Comparison of ENCODE assay signal across 13 cellular contexts in the genomic region with DNA sequence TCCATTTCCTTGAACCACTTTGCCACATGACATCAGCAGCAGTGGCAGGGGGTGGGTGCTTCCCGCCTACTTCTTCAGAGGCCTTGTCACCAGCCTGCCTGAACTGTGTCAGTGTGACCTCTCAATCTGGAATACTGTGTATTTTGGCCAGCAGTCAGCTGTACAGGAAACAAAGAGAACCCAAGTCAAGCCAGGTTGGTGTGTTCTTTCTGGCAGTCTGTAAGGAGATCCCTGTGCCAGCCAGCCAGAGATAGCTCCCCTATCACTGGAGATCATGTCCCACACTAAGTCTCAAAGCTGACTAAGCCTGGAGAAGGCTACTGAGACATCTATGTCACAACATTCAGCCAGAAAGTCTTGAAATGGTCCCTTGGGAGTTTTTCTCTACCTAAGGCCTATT.
DNase-seq lines count a peak whose midpoint lies in the region; FAIRE-seq and TF ChIP-seq lines count a peak whose summit lies in the region.
"Had no signal": no experiment of that assay in that cellular context is flagged by ENCODE, and none has a peak within 500 bp of the region (broad histone marks: within the 10 kb centered on the region; RNA-seq: fewer than 3 reads in every experiment).

No MANE protein-coding gene starts in this region.

- FAIRE-seq in kidney (lab: Jason Lieb, UNC) = no peak

- TF ChIP-seq EP300 in stomach (IDR thresholded peaks at IDR 0.05) = no peak

- H3K4me1 ChIP-seq in kidney (ENCODE audit: control insufficient read depth in 1 of 2, insufficient read depth in 1 of 2, low read depth in 1 of 2, low read length in 2 of 2) (peaks cover 3 to 4% of the 10 kb centered on the region in 2 donors), stomach (peaks cover 17 to 39% (median 25%) of the 10 kb centered on the region in 4 donors)

- 25 to 89% (median 31%) methylated on average over 1 of the region's 1 CpG for WGBS in stomach, 5 donors

- no peaks in the 10 kb centered on the region; the same call in 1 of the 2 replicates for H3K36me3 Mint-ChIP-seq in HFFc6 (ENCODE audit: low read depth)

- no peaks in the 10 kb centered on the region for H3K27me3 ChIP-seq in brain microvascular endothelial cell (replicated peaks)
- H3K27me3 ChIP-seq in stomach = no peaks in the 10 kb centered on the region

- H3K9me3 Mint-ChIP-seq in HFFc6 = peaks cover 32% of the 10 kb centered on the region

- peaks cover 15% of the 10 kb centered on the region; the same call in 1 of the 2 replicates for H3K4me1 Mint-ChIP-seq in HFFc6 (ENCODE audit: low read depth)

- TF ChIP-seq CTCF in HFFc6 (IDR thresholded peaks at IDR 0.05) (no peak), brain microvascular endothelial cell (IDR thresholded peaks at IDR 0.05; ENCODE audit: low read depth, low read length, missing control alignments) (no peak), kidney (IDR thresholded peaks at IDR 0.05; ENCODE audit: borderline replicate concordance, extremely low read depth, insufficient read depth) (no peak), stomach (IDR thresholded peaks at IDR 0.05) (no peak)

- H3K4me3 Mint-ChIP-seq in HFFc6 = no peak overlapping the region

- H3K27ac Mint-ChIP-seq in HFFc6 = peak overlapping the region; percentile 69; the same call in 1 of the 2 replicates

- no peak overlapping the region for H3K9ac ChIP-seq in kidney (ENCODE audit: low read length in 2 of 2)

- H3K4me3 ChIP-seq in brain microvascular endothelial cell (ENCODE audit: low read depth, low read length) (no peak overlapping the region), kidney (ENCODE audit: low read length in 2 of 2) (no peak overlapping the region), stomach (no peak overlapping the region)

- in situ Hi-C loops in brain microvascular endothelial cell (cut with HindIII; ENCODE audit: low pct_ligation_motif_present, low sequenced_read_pairs) = no loop called here

- H3K36me3 ChIP-seq in brain microvascular endothelial cell (replicated peaks) (no peaks in the 10 kb centered on the region), kidney (ENCODE audit: control insufficient read depth in 1 of 2, insufficient read depth in 2 of 2, low read length in 2 of 2) (no peaks in the 10 kb centered on the region), stomach (no peaks in the 10 kb centered on the region)
- H3K36me3 ChIP-seq: WERI-Rb-1 had no signal

- H3K27me3 Mint-ChIP-seq in HFFc6 (ENCODE audit: insufficient read depth) = no peaks in the 10 kb centered on the region

- DNase-seq in HFFc6 (peak; percentile 2), brain microvascular endothelial cell (peak; percentile 50), kidney (no peak), stomach (peak; percentile 88), NOMO-1 treated with DMSO at 0.1 percent for 48 hours (lab: John Stamatoyannopoulos, UW; ENCODE audit: unreplicated experiment) (no peak), T-helper 2 cell (no peak), germinal center (ENCODE audit: low spot score) (no peak), activated gamma-delta T cell (lab: John Stamatoyannopoulos, UW) (no peak)
- DNase-seq: activated CD8-positive, alpha-beta memory T cell treated with anti-CD3 and anti-CD28 coated beads, Interleukin-2, amount 50 U/mL, for 48 hours; NCI-H146; occipital lobe; stimulated activated CD4-positive, alpha-beta T cell treated with anti-CD3 and anti-CD28 coated beads, Interleukin-2, amount 100 ng/mL, for 24 hours; WERI-Rb-1 had no signal

- H3K27ac ChIP-seq in brain microvascular endothelial cell (peak overlapping the region; percentile 74), kidney (ENCODE audit: low read depth in 2 of 2, low read length in 2 of 2) (peak overlapping the region; percentile 20 to 47), stomach (peak overlapping the region; percentile 61 to 85 (median 69))
- H3K27ac ChIP-seq: WERI-Rb-1 had no signal

- intact Hi-C loops in kidney (cut with DNase I) (no loop called here), stomach (cut with DNase I; ENCODE audit: low total_unique reads) (no loop called here)

- no peaks in the 10 kb centered on the region for H3K9me3 ChIP-seq in kidney (ENCODE audit: control insufficient read depth in 1 of 2, low read length in 2 of 2)
- no peaks in the 10 kb centered on the region for H3K9me3 ChIP-seq in stomach

- no peak for TF ChIP-seq POLR2A in stomach (IDR thresholded peaks at IDR 0.05)

Comparison
In these comparisons a context has a peak if more than half of its experiments do, and no peak if none do; other contexts are left out.
1. DNase-seq: peak in HFFc6 (single experiment), brain microvascular endothelial cell (single experiment) and stomach (single experiment); none in kidney (single experiment), NOMO-1 treated with DMSO at 0.1 percent for 48 hours (single experiment), T-helper 2 cell (0 of 5), germinal center (single experiment) and activated gamma-delta T cell (single experiment).
2. Peak in every context shown above with its lines, with median percentiles within 50 percentile points of each other: H3K27ac ChIP-seq.